Comparison of ENCODE assay signal across 21 cellular contexts in genomic region chr14:105549481-105549880, GRCh38.
"Had no signal": no experiment of that assay in that cellular context is flagged by ENCODE, and none has a peak within 500 bp of the region (broad histone marks: within the 10 kb centered on the region; RNA-seq: fewer than 3 reads in every experiment).

No MANE protein-coding gene starts in this region.

- H3K9me3 ChIP-seq: MG63, SJSA1 had no signal

- H3K36me3 ChIP-seq: MG63, SJSA1 had no signal

- DNase-seq: Karpas-422, KG1, MG63, NCI-H1092, NCI-H1105 treated with DMSO at 0.1 percent for 48 hours, NCI-H1417 treated with DMSO at 0.1 percent for 48 hours, NCI-H146, NCI-H1694 treated with DMSO at 0.1 percent for 48 hours, NCI-H1930, NCI-H2081, NCI-H2107, NCI-H2227 treated with DMSO at 0.1 percent for 48 hours, NCI-H524, NCI-H526 treated with DMSO at 0.1 percent for 48 hours, NCI-H748 treated with DMSO at 0.1 percent for 48 hours, Right ventricle myocardium superior, RPMI8226, SIG-M5 had no signal

- H3K27me3 ChIP-seq: MG63, SJSA1 had no signal

- H3K4me3 ChIP-seq: MG63, SJSA1, SK-N-MC had no signal

- H3K27ac ChIP-seq: SJSA1, SK-N-MC had no signal

- H3K4me1 ChIP-seq: SJSA1 had no signal

- FAIRE-seq: RCC 7860 had no signal
